Comparison of ENCODE assay signal across 16 cellular contexts in genomic region chr22:50057868-50058311, GRCh38. TPM values are rescaled to one million over a fixed set of nuclear protein-coding genes. Genes with fewer than 3 reads are reported as not detected.
DNase-seq lines count a peak whose midpoint lies in the region; ATAC-seq lines count a peak whose summit lies in the region.
"Had no signal": no experiment of that assay in that cellular context is flagged by ENCODE, and none has a peak within 500 bp of the region (broad histone marks: within the 10 kb centered on the region; RNA-seq: fewer than 3 reads in every experiment).

Gene TTLL8 (minus strand): TSS chr22:50058298.

- peak within 1 kb of the TSS; percentile 63 for H3K14ac ChIP-seq in neuronal stem cell (ENCODE audit: low read length)

- peak within 1 kb of the TSS; percentile 100 for H2BK15ac ChIP-seq in neuronal stem cell (ENCODE audit: low read length)

- no peak within 1 kb of the TSS for H3K4me3 ChIP-seq in BLaER1 treated with 17β-estradiol and CSF1 and Interleukin-3, amounts not matched to agents 10 nM and 100 nM
- H3K4me3 ChIP-seq in NT2/D1 (ENCODE audit: insufficient read length, low read depth) (peak within 1 kb of the TSS; percentile 44), iPS DF 6.9 (ENCODE audit: low read length) (peak within 1 kb of the TSS; percentile 47), neuronal stem cell (ENCODE audit: low read length in 2 of 2) (peak within 1 kb of the TSS in 1 of 2 donors; percentile 66), HAP-1 (no peak within 1 kb of the TSS)

- H2AK5ac ChIP-seq in neuronal stem cell (ENCODE audit: low read depth, low read length), result peak within 1 kb of the TSS; percentile 95

- H3K4ac ChIP-seq in neuronal stem cell (ENCODE audit: low read length), result peak within 1 kb of the TSS; percentile 3

- no peaks in the 10 kb centered on the region for H3K79me1 ChIP-seq in neuronal stem cell (ENCODE audit: low read depth, low read length)

- no peak within 1 kb of the TSS for H4K8ac ChIP-seq in neuronal stem cell (ENCODE audit: low read depth, low read length)

- peak within 1 kb of the TSS; percentile 86 for H2BK12ac ChIP-seq in neuronal stem cell (ENCODE audit: low read length)

- H4K20me1 ChIP-seq in BLaER1 treated with 17β-estradiol and CSF1 and Interleukin-3, amounts not matched to agents 10 nM and 100 nM, result peaks cover 0 to 20% (median 0%) of the 10 kb centered on the region in 11 experiments; a peak in 2 of 22 replicates

- no peak within 1 kb of the TSS for H4K91ac ChIP-seq in neuronal stem cell (ENCODE audit: low read depth, low read length, poor library complexity)

- no peak for ATAC-seq in GM18867 (IDR thresholded peaks at IDR 0.05; ENCODE audit: unreplicated experiment)

- H3K23ac ChIP-seq in neuronal stem cell (ENCODE audit: low read depth, low read length, poor library complexity), result no peak within 1 kb of the TSS

- WGBS in iPS DF 6.9 (ENCODE audit: insufficient coverage, insufficient read length), result no CpG with 5 or more reads among the region's 40 CpGs
- WGBS in neuronal stem cell (ENCODE audit: extremely low coverage in 2 of 2, insufficient read length in 2 of 2, insufficient replicate concordance in 1 of 2), 2 donors, result no CpG with 5 or more reads among the region's 40 CpGs

- H2BK5ac ChIP-seq in neuronal stem cell (ENCODE audit: low read length), result peak within 1 kb of the TSS; percentile 66

- H3K4me2 ChIP-seq in BLaER1 treated with 17β-estradiol and CSF1 and Interleukin-3, amounts not matched to agents 10 nM and 100 nM, result peak within 1 kb of the TSS; percentile 54 to 86 (median 78); a peak in 21 of 22 replicates
- H3K4me2 ChIP-seq in neuronal stem cell (ENCODE audit: insufficient read depth, low read length, poor library complexity, severe bottlenecking), result peak within 1 kb of the TSS; percentile 83

- H3K9me3 ChIP-seq in BLaER1 treated with 17β-estradiol and CSF1 and Interleukin-3, amounts not matched to agents 10 nM and 100 nM (replicated peaks in 1 of 11), result peaks cover 10 to 17% (median 15%) of the 10 kb centered on the region in 11 experiments
- H3K9me3 ChIP-seq in NT2/D1 (ENCODE audit: insufficient read depth, low read length), result no peaks in the 10 kb centered on the region
- no peaks in the 10 kb centered on the region for H3K9me3 ChIP-seq in iPS DF 6.9 (ENCODE audit: control insufficient read depth, insufficient read depth, low read length)
- H3K9me3 ChIP-seq in neuronal stem cell (replicated peaks in 1 of 2; ENCODE audit: control insufficient read depth in 2 of 2, insufficient read depth in 1 of 2, low read depth in 1 of 2, low read length in 2 of 2), result peaks cover 0 to 5% of the 10 kb centered on the region in 2 donors
- H3K9me3 ChIP-seq in HAP-1, result no peaks in the 10 kb centered on the region

- peaks cover 0 to 11% (median 0%) of the 10 kb centered on the region in 11 experiments; a peak in 5 of 22 replicates for H3K27me3 ChIP-seq in BLaER1 treated with 17β-estradiol and CSF1 and Interleukin-3, amounts not matched to agents 10 nM and 100 nM
- H3K27me3 ChIP-seq in NT2/D1 (ENCODE audit: insufficient read depth, insufficient read length) (no peaks in the 10 kb centered on the region), iPS DF 6.9 (ENCODE audit: control insufficient read depth, insufficient read depth, low read length) (no peaks in the 10 kb centered on the region; the same call in 1 of the 2 replicates), neuronal stem cell (ENCODE audit: control insufficient read depth in 3 of 3, insufficient read depth in 3 of 3, low read depth in 1 of 3, low read length in 3 of 3) (peaks cover 0 to 9% (median 0%) of the 10 kb centered on the region in 3 experiments), HAP-1 (ENCODE audit: low read depth) (no peaks in the 10 kb centered on the region)

- H2BK120ac ChIP-seq in neuronal stem cell (ENCODE audit: low read depth, low read length), result peak within 1 kb of the TSS; percentile 47

- no peak for DNase-seq in NT2/D1 (ENCODE audit: low read depth, low spot score)
- DNase-seq in iPS DF 6.9 (ENCODE audit: low read depth, low spot score), result no peak
- DNase-seq in neuronal stem cell (ENCODE audit: low spot score), result no peak
- DNase-seq in epidermal melanocyte (ENCODE audit: insufficient read length, low spot score), result no peak
- DNase-seq in KBM-7, result no peak
- DNase-seq in HAP-1 (ENCODE audit: low spot score in 2 of 2), result no peak
- DNase-seq: activated naive CD4-positive, alpha-beta T cell treated with Interleukin-2 at 50 U/mL for 16 hours; DMS53; midbrain; NCI-H2029; NCI-H82; stimulated activated CD4-positive, alpha-beta T cell treated with anti-CD3 and anti-CD28 coated beads, Interleukin-2, amount 100 ng/mL, for 24 hours had no signal

- H3K9ac ChIP-seq in BLaER1 treated with 17β-estradiol and CSF1 and Interleukin-3, amounts not matched to agents 10 nM and 100 nM, result peak within 1 kb of the TSS in 2 of 11 experiments; percentile 10 to 19; a peak in 1 of 22 replicates
- H3K9ac ChIP-seq in NT2/D1 (ENCODE audit: insufficient read length, low read depth), result peak within 1 kb of the TSS; percentile 64
- H3K9ac ChIP-seq in neuronal stem cell (ENCODE audit: low read depth, low read length, poor library complexity), result peak within 1 kb of the TSS; percentile 84

- H3K18ac ChIP-seq in neuronal stem cell (ENCODE audit: low read length), result peak within 1 kb of the TSS; percentile 97

- H3K27ac ChIP-seq in BLaER1 treated with 17β-estradiol and CSF1 and Interleukin-3, amounts not matched to agents 10 nM and 100 nM, result no peak within 1 kb of the TSS
- H3K27ac ChIP-seq in iPS DF 6.9 (ENCODE audit: low read length) (no peak within 1 kb of the TSS), neuronal stem cell (replicated peaks; ENCODE audit: low read length) (no peak within 1 kb of the TSS)
- H3K27ac ChIP-seq: VCaP had no signal

- no peaks in the 10 kb centered on the region for H3K36me3 ChIP-seq in BLaER1 treated with 17β-estradiol and CSF1 and Interleukin-3, amounts not matched to agents 10 nM and 100 nM
- H3K36me3 ChIP-seq in NT2/D1 (ENCODE audit: insufficient read depth, insufficient read length, low read length), result no peaks in the 10 kb centered on the region
- H3K36me3 ChIP-seq in iPS DF 6.9 (ENCODE audit: control insufficient read depth, insufficient read depth, low read length), result no peaks in the 10 kb centered on the region; the same call in 1 of the 2 replicates
- H3K36me3 ChIP-seq in neuronal stem cell (replicated peaks in 1 of 2; ENCODE audit: control insufficient read depth in 2 of 2, insufficient read depth in 2 of 2, low read length in 2 of 2), result no peaks in the 10 kb centered on the region
- H3K36me3 ChIP-seq in HAP-1 (replicated peaks), result no peaks in the 10 kb centered on the region

- peaks cover 24 to 51% (median 44%) of the 10 kb centered on the region in 10 experiments for H3K4me1 ChIP-seq in BLaER1 treated with 17β-estradiol and CSF1 and Interleukin-3, amounts not matched to agents 10 nM and 100 nM
- peaks cover 7% of the 10 kb centered on the region for H3K4me1 ChIP-seq in NT2/D1 (ENCODE audit: insufficient read depth, insufficient read length)
- no peaks in the 10 kb centered on the region for H3K4me1 ChIP-seq in iPS DF 6.9 (ENCODE audit: control insufficient read depth, insufficient read depth, low read length)
- H3K4me1 ChIP-seq in neuronal stem cell (ENCODE audit: control insufficient read depth in 2 of 2, insufficient read depth in 1 of 2, low read depth in 1 of 2, low read length in 2 of 2), result peaks cover 11% of the 10 kb centered on the region in 2 donors
- H3K4me1 ChIP-seq in HAP-1, result no peaks in the 10 kb centered on the region

- in situ Hi-C loops in KBM-7 (cut with MboI; ENCODE audit: low pct_unique_long_range_greater_than_20kb, low sequenced_read_pairs) (no loop called here), HAP-1 (cut with MboI; ENCODE audit: low sequenced_read_pairs) (no loop called here)

- peak within 1 kb of the TSS; percentile 96 for H2AFZ ChIP-seq in neuronal stem cell (ENCODE audit: low read length)

RNA-seq across cellular contexts. Expression of gene TTLL8, which starts in this region (rescaled TPM):
- 0.06 TPM for polyA plus RNA-seq in neuronal stem cell (2013, experiment 1 of 2)
- polyA plus RNA-seq in neuronal stem cell (2013, experiment 2 of 2), result 0.01 TPM
- polyA plus RNA-seq: endothelial cell of umbilical vein had no signal

Comparison
In these comparisons a context has a peak if more than half of its experiments do, and no peak if none do; other contexts are left out.
1. H3K4me3 ChIP-seq: peak in NT2/D1 (single experiment) and iPS DF 6.9 (single experiment); none in BLaER1 treated with 17β-estradiol and CSF1 and Interleukin-3, amounts not matched to agents 10 nM and 100 nM (0 of 10) and HAP-1 (single experiment).